ENCODE assay signal across 1 cellular context in the genomic region with DNA sequence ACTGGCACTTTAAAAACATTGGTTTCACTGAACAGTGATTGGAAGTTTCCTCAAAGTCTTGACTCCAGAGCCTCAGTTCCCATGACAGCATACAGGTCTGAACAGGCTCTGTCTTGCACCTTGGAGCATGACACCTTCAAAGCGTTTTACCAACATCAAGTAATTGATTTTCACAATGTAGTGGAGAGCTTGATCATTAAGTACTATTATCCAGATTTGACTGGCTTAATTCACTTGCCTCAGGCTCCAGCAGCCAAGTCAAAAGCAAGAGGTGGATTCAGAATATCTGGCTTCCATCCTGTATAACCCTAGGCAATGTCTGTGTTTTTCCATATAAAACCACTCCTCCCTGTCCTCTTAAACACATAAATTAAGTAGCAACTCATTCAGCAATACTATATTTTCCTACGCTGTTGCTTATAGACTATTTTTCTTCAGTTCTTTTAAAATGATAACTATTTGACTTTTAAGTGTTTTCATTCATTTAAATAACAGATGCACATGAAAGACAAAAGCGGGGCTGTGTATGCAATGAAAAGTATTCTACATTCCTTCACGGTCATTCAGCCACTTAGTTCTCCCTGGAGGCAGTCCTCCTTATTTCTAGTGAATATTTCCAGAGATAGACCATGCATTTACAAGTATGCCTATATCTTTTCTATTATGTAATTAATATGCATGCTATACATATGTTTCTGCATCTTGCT.
TF ChIP-seq lines count a peak whose summit lies in the region.

No MANE protein-coding gene starts in this region.

TF ChIP-seq in GM23338, 12 proteins besides CTCF, POLR2A, EP300 and RAD21 (continued from another document):
- TF ChIP-seq ZNF462 (CRISPR knock-in tag; IDR thresholded peaks at IDR 0.05) (no peak), ETS1 (IDR thresholded peaks at IDR 0.05) (no peak), JUNB (IDR thresholded peaks at IDR 0.05; ENCODE audit: unreplicated experiment) (no peak), CREB1 (CRISPR knock-in tag; IDR thresholded peaks at IDR 0.05; ENCODE audit: low read depth) (no peak), ZNF114 (CRISPR knock-in tag; IDR thresholded peaks at IDR 0.05) (no peak), STAT1 (IDR thresholded peaks at IDR 0.05; ENCODE audit: unreplicated experiment) (no peak), EZH2 (IDR thresholded peaks at IDR 0.05; ENCODE audit: low read depth, unreplicated experiment) (no peak), ZNF331 (CRISPR knock-in tag; IDR thresholded peaks at IDR 0.05; ENCODE audit: low read depth) (no peak), REST (IDR thresholded peaks at IDR 0.05; ENCODE audit: unreplicated experiment) (no peak)
